In the genomic region with DNA sequence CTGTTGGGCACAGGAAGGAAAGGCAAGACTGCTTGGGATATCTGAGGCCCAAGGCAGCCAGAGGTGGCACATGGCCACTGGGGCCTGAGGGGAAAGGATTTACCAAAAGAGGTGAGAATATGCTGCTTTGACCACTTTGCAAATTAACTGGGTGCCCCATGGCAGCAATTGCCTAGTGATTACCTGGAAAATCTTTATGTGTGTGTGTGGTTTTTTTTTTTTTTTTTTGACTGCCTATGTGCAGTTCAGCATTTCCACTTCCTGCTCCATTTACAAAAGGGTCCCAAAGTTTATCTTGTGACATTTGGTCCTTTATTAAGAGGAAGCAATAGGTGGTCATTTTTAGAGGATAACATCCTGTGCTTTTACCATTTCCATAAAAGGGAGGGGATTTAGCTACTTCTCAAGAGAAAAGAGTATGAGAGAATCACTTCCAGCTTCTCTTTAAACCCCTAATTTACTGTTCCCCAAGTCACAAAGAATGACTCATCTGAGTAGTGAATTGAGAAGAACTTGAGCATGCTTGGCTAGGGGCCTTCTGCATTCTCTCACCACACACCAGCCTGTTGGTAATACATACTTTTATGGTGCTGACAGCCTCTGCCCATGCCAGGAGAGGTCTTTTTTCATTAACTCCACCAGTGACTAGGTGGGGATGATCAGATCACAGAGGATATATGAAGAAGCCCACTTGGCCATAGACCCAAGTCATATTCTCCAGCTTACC, we compare ENCODE assay signal across 9 cellular contexts. TPM values are rescaled to one million over a fixed set of nuclear protein-coding genes. Genes with fewer than 3 reads are reported as not detected.
DNase-seq lines count a peak whose midpoint lies in the region; ATAC-seq and TF ChIP-seq lines count a peak whose summit lies in the region.
"Had no signal": no experiment of that assay in that cellular context is flagged by ENCODE, and none has a peak within 500 bp of the region (broad histone marks: within the 10 kb centered on the region; RNA-seq: fewer than 3 reads in every experiment).

No MANE protein-coding gene starts in this region.

- H3K27me3 ChIP-seq in GM23248 (replicated peaks; ENCODE audit: insufficient read depth) (no peaks in the 10 kb centered on the region), dorsolateral prefrontal cortex (peaks cover 0 to 4% (median 0%) of the 10 kb centered on the region in 45 donors)

- H3K9me2 ChIP-seq in GM23248 (ENCODE audit: insufficient read depth) = no peaks in the 10 kb centered on the region

- DNase-seq in GM23248 (peak; percentile 77), LHCN-M2 (ENCODE audit: low read depth) (peak; percentile 30), left ventricle myocardium superior (no peak), C1 segment of cervical spinal cord (lab: John Stamatoyannopoulos, UW) (no peak), dorsolateral prefrontal cortex (no peak), NAMALWA (ENCODE audit: low spot score) (no peak), NCI-H1092 treated with DMSO at 0.1 percent for 48 hours (lab: John Stamatoyannopoulos, UW) (no peak)
- DNase-seq: activated CD8-positive, alpha-beta memory T cell treated with anti-CD3 and anti-CD28 coated beads, Interleukin-2, amount 50 U/mL, for 4 hours had no signal

- peak overlapping the region; percentile 16; the same call in 1 of the 2 replicates for H3K27ac ChIP-seq in GM23248
- no peak overlapping the region for H3K27ac ChIP-seq in dorsolateral prefrontal cortex

- H3K4me1 ChIP-seq in GM23248 (ENCODE audit: insufficient read depth) = peaks cover 47% of the 10 kb centered on the region

- H3F3A ChIP-seq in GM23248 (ENCODE audit: insufficient read depth) = peaks cover 26% of the 10 kb centered on the region

- H3K9ac ChIP-seq in GM23248 = no peak overlapping the region

- H3K79me2 ChIP-seq in GM23248 (ENCODE audit: insufficient read depth) = no peaks in the 10 kb centered on the region

- H3K4me3 ChIP-seq in GM23248 (no peak overlapping the region), dorsolateral prefrontal cortex (no peak overlapping the region)

- no peak overlapping the region for H3K4me2 ChIP-seq in GM23248 (ENCODE audit: unreplicated experiment)

- TF ChIP-seq CTCF in dorsolateral prefrontal cortex (IDR thresholded peaks at IDR 0.05 in 54 of 56, conservative IDR thresholded peaks at IDR 0.05 in 2 of 56; ENCODE audit: low read depth in 1 of 56, partially characterized antibody in 56 of 56) = no peak

- intact Hi-C loops in left ventricle myocardium superior (cut with micrococcal nuclease) (no loop called here), dorsolateral prefrontal cortex (cut with DNase I) (no loop called here)

- in situ Hi-C loops in GM23248 (cut with MboI) = no loop called here

- H4K20me1 ChIP-seq in GM23248 (ENCODE audit: insufficient read depth) = no peaks in the 10 kb centered on the region

- ATAC-seq in GM18858 (IDR thresholded peaks at IDR 0.05; ENCODE audit: unreplicated experiment) (peak; percentile 93), left ventricle myocardium superior (peak; percentile 86)

- no peaks in the 10 kb centered on the region for H3K36me3 ChIP-seq in GM23248 (ENCODE audit: low read depth)

- no peaks in the 10 kb centered on the region for H3K9me3 ChIP-seq in GM23248 (ENCODE audit: low read depth)

- H2AFZ ChIP-seq in GM23248 = no peak overlapping the region

RNA-seq across cellular contexts. Expression of a gene that starts 52.1 kb away (rescaled TPM):
- 4.8 and 6.7 TPM in 2 replicates for total RNA-seq in GM23248 (2014; rRNA removed; shearing (Covaris generic))
- polyA plus RNA-seq in GM23248 (2016; fragmentation: Nextera tagmentation; extraction: Ambion mirVana) = 1.4 TPM in 2 replicates
- 0.90 and 1.0 TPM in 2 replicates for total RNA-seq in LHCN-M2 (2014; rRNA removed)
- polyA plus RNA-seq in LHCN-M2 (2012) = 0.51 TPM
- 23.0 TPM for total RNA-seq in left ventricle myocardium superior
- total RNA-seq in dorsolateral prefrontal cortex = 1 to 10 TPM; 3.4 to 9.4 (median 6.4) TPM

Comparison
In these comparisons a context has a peak if more than half of its experiments do, and no peak if none do; other contexts are left out.
1. DNase-seq: peak in GM23248 (single experiment) and LHCN-M2 (single experiment); none in left ventricle myocardium superior (single experiment), C1 segment of cervical spinal cord (0 of 14), dorsolateral prefrontal cortex (0 of 10), NAMALWA (single experiment) and NCI-H1092 treated with DMSO at 0.1 percent for 48 hours (single experiment).